1 cellular context compared by ENCODE assay signal in the genomic region with DNA sequence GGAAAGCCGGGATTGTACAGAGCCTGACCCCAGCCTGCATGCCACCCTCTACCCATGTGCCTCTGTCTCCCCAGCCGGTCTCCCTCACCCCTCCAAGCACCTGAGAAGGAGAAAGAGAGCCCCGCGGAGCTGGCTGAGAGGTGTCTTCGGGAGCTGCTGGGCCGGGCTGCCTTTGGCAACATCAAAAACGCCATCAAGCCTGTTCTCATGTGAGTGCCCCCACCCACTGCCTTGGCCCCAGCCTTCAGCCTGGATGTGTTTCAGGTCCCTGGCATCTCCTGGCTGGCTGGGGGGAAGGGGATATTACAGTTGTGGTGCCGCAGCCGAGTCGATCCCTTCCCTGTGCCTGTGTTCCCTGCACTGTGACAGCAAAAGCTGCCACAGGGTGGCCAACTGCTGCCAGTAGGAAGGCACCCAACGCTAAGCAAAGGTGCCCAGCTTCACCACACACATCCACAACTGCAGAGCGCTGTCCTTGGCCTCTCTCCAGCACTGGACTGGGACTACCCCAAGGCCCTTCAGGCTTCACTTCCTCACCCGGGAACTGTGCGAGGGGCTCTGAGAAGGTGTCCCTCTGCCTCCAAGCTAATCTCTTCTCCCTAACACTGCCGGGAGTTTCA.
TF ChIP-seq lines count a peak whose summit lies in the region.

No MANE protein-coding gene starts in this region.

TF ChIP-seq in SK-N-SH treated with all-trans-retinoic acid at 6 μM for 48 hours, 23 proteins besides CTCF, POLR2A, EP300 and RAD21:
- TF ChIP-seq ARNTL (CRISPR knock-in tag; IDR thresholded peaks at IDR 0.05; ENCODE audit: borderline replicate concordance, low read depth) (no peak), RARB (CRISPR knock-in tag; IDR thresholded peaks at IDR 0.05) (no peak), GLIS3 (CRISPR knock-in tag; IDR thresholded peaks at IDR 0.05) (no peak), CSDC2 (CRISPR knock-in tag; IDR thresholded peaks at IDR 0.05) (no peak), ZNF8 (CRISPR knock-in tag; IDR thresholded peaks at IDR 0.05) (no peak), CREB5 (CRISPR knock-in tag; IDR thresholded peaks at IDR 0.05; ENCODE audit: low read depth) (no peak), TCF4 (CRISPR knock-in tag; IDR thresholded peaks at IDR 0.05; ENCODE audit: borderline replicate concordance) (no peak), ZNF70 (CRISPR knock-in tag; IDR thresholded peaks at IDR 0.05) (no peak), ZFP30 (CRISPR knock-in tag; IDR thresholded peaks at IDR 0.05) (no peak), ISL1 (CRISPR knock-in tag; IDR thresholded peaks at IDR 0.05) (no peak), ZFP3 (CRISPR knock-in tag; IDR thresholded peaks at IDR 0.05) (no peak), SNAI2 (CRISPR knock-in tag; IDR thresholded peaks at IDR 0.05) (no peak), ESRRG (CRISPR knock-in tag; IDR thresholded peaks at IDR 0.05) (no peak), TOX (CRISPR knock-in tag; IDR thresholded peaks at IDR 0.05; ENCODE audit: borderline replicate concordance) (no peak), BACH2 (CRISPR knock-in tag; IDR thresholded peaks at IDR 0.05; ENCODE audit: borderline replicate concordance) (no peak), OSR1 (CRISPR knock-in tag; IDR thresholded peaks at IDR 0.05) (no peak)
- TF ChIP-seq, protein P1, sequence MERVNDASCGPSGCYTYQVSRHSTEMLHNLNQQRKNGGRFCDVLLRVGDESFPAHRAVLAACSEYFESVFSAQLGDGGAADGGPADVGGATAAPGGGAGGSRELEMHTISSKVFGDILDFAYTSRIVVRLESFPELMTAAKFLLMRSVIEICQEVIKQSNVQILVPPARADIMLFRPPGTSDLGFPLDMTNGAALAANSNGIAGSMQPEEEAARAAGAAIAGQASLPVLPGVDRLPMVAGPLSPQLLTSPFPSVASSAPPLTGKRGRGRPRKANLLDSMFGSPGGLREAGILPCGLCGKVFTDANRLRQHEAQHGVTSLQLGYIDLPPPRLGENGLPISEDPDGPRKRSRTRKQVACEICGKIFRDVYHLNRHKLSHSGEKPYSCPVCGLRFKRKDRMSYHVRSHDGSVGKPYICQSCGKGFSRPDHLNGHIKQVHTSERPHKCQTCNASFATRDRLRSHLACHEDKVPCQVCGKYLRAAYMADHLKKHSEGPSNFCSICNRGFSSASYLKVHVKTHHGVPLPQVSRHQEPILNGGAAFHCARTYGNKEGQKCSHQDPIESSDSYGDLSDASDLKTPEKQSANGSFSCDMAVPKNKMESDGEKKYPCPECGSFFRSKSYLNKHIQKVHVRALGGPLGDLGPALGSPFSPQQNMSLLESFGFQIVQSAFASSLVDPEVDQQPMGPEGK (CRISPR knock-in tag; IDR thresholded peaks at IDR 0.05; ENCODE audit: borderline replicate concordance), result no peak
- TF ChIP-seq, protein P2, sequence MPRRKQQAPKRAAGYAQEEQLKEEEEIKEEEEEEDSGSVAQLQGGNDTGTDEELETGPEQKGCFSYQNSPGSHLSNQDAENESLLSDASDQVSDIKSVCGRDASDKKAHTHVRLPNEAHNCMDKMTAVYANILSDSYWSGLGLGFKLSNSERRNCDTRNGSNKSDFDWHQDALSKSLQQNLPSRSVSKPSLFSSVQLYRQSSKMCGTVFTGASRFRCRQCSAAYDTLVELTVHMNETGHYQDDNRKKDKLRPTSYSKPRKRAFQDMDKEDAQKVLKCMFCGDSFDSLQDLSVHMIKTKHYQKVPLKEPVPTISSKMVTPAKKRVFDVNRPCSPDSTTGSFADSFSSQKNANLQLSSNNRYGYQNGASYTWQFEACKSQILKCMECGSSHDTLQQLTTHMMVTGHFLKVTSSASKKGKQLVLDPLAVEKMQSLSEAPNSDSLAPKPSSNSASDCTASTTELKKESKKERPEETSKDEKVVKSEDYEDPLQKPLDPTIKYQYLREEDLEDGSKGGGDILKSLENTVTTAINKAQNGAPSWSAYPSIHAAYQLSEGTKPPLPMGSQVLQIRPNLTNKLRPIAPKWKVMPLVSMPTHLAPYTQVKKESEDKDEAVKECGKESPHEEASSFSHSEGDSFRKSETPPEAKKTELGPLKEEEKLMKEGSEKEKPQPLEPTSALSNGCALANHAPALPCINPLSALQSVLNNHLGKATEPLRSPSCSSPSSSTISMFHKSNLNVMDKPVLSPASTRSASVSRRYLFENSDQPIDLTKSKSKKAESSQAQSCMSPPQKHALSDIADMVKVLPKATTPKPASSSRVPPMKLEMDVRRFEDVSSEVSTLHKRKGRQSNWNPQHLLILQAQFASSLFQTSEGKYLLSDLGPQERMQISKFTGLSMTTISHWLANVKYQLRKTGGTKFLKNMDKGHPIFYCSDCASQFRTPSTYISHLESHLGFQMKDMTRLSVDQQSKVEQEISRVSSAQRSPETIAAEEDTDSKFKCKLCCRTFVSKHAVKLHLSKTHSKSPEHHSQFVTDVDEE (CRISPR knock-in tag; IDR thresholded peaks at IDR 0.05), result no peak
